21 cellular contexts compared by ENCODE assay signal in genomic region chr3:187292186-187292585, GRCh38. TPM values are rescaled to one million over a fixed set of nuclear protein-coding genes. Genes with fewer than 3 reads are reported as not detected.
DNase-seq lines count a peak whose midpoint lies in the region; ATAC-seq, FAIRE-seq and TF ChIP-seq lines count a peak whose summit lies in the region.
"Had no signal": no experiment of that assay in that cellular context is flagged by ENCODE, and none has a peak within 500 bp of the region (broad histone marks: within the 10 kb centered on the region; RNA-seq: fewer than 3 reads in every experiment).

No MANE protein-coding gene starts in this region.

- no peaks in the 10 kb centered on the region for H3K9me3 Mint-ChIP-seq in nephron
- H3K9me3 Mint-ChIP-seq in activated CD8-positive, alpha-beta T cell treated with anti-CD3 and anti-CD28 coated beads for 36 hours = no peaks in the 10 kb centered on the region
- H3K9me3 Mint-ChIP-seq: dendritic cell treated with granulocyte-macrophage colony-stimulating factor and Interleukin-4, amounts not matched to agents 40 ng/mL and 50 ng/mL, for 4 days; H9; mesothelial cell of epicardium had no signal

- H3K9me3 ChIP-seq in cardiac muscle cell (ENCODE audit: low read depth) = no peaks in the 10 kb centered on the region
- H3K9me3 ChIP-seq in aorta (ENCODE audit: control insufficient read depth, low read length) = no peaks in the 10 kb centered on the region
- H3K9me3 ChIP-seq: tibial nerve had no signal

- H3K36me3 Mint-ChIP-seq in nephron (ENCODE audit: low read depth) = no peaks in the 10 kb centered on the region
- H3K36me3 Mint-ChIP-seq in activated CD8-positive, alpha-beta T cell treated with anti-CD3 and anti-CD28 coated beads for 36 hours (ENCODE audit: low read depth) = no peaks in the 10 kb centered on the region
- H3K36me3 Mint-ChIP-seq: CD4-positive, alpha-beta memory T cell; mesothelial cell of epicardium had no signal

- TF ChIP-seq CTCF in cardiac muscle cell (IDR thresholded peaks at IDR 0.05; ENCODE audit: low read depth, low read length) (no peak), nephron (IDR thresholded peaks at IDR 0.05; ENCODE audit: unreplicated experiment in 3 of 3) (no peak)
- no peak for TF ChIP-seq CTCF in activated CD8-positive, alpha-beta T cell treated with anti-CD3 and anti-CD28 coated beads for 36 hours (IDR thresholded peaks at IDR 0.05)

- CTCF ChIA-PET in activated CD8-positive, alpha-beta T cell treated with anti-CD3 and anti-CD28 coated beads for 36 hours (lab: Charles Lee) = no interaction called here

- intact Hi-C loops in Right ventricle myocardium inferior (cut with DNase I) (loop anchor here (5.0 kb wide), 1 partner anchor 70 kb away; no protein-coding TSS in a partner anchor), cardiac septum (cut with DNase I) (no loop called here), aorta (cut with DNase I) (no loop called here)
- intact Hi-C loops in activated CD8-positive, alpha-beta T cell treated with anti-CD3 and anti-CD28 coated beads for 36 hours (cut with micrococcal nuclease) = no loop called here

- H3K4me3 ChIP-seq in cardiac muscle cell (peak overlapping the region; percentile 63), aorta (ENCODE audit: low read length in 2 of 2) (no peak overlapping the region)

- no peaks in the 10 kb centered on the region for H3K36me3 ChIP-seq in cardiac muscle cell
- H3K36me3 ChIP-seq in aorta (ENCODE audit: control insufficient read depth in 1 of 2, insufficient read depth in 2 of 2, low read length in 1 of 2) = no peaks in the 10 kb centered on the region
- H3K36me3 ChIP-seq: tibial nerve had no signal

- no peaks in the 10 kb centered on the region for H3K27me3 ChIP-seq in cardiac muscle cell
- H3K27me3 ChIP-seq in aorta (ENCODE audit: control insufficient read depth in 1 of 2, insufficient read depth in 2 of 2, low read length in 1 of 2) = no peaks in the 10 kb centered on the region
- H3K27me3 ChIP-seq: tibial nerve had no signal

- POLR2A ChIA-PET in activated CD8-positive, alpha-beta T cell treated with anti-CD3 and anti-CD28 coated beads for 36 hours (lab: Charles Lee) = no interaction called here

- H3K4me3 Mint-ChIP-seq in nephron = peak overlapping the region; percentile 68 to 78 (median 72)
- H3K4me3 Mint-ChIP-seq in activated CD8-positive, alpha-beta T cell treated with anti-CD3 and anti-CD28 coated beads for 36 hours = no peak overlapping the region
- H3K4me3 Mint-ChIP-seq: CD4-positive, alpha-beta memory T cell; dendritic cell treated with granulocyte-macrophage colony-stimulating factor and Interleukin-4, amounts not matched to agents 40 ng/mL and 50 ng/mL, for 4 days had no signal

- FAIRE-seq in GM19239 (lab: Jason Lieb, UNC) = no peak
- FAIRE-seq: GM12892 had no signal

- H3K4me1 ChIP-seq in cardiac muscle cell (ENCODE audit: low read depth) (peaks cover 56% of the 10 kb centered on the region), aorta (ENCODE audit: control insufficient read depth in 1 of 2, insufficient read depth in 2 of 2, low read length in 2 of 2) (peaks cover 0 to 9% of the 10 kb centered on the region in 2 donors)

- H3K27ac ChIP-seq in cardiac muscle cell = peak overlapping the region; percentile 92
- no peak overlapping the region for H3K27ac ChIP-seq in aorta (ENCODE audit: low read depth in 1 of 2, low read length in 2 of 2)

- H3K4me1 Mint-ChIP-seq in nephron = peaks cover 56% of the 10 kb centered on the region
- no peaks in the 10 kb centered on the region for H3K4me1 Mint-ChIP-seq in activated CD8-positive, alpha-beta T cell treated with anti-CD3 and anti-CD28 coated beads for 36 hours (ENCODE audit: low read depth)

- DNase-seq in Right ventricle myocardium inferior (ENCODE audit: missing footprints) = no peak
- no peak for DNase-seq in cardiac septum (ENCODE audit: low spot score)
- DNase-seq in cardiac muscle cell (ENCODE audit: low read depth in 1 of 2, low spot score in 1 of 2) = peak in 1 of 2 donors; percentile 35
- no peak for DNase-seq in aorta
- DNase-seq in activated CD8-positive, alpha-beta T cell treated with anti-CD3 and anti-CD28 coated beads for 36 hours = no peak
- DNase-seq in GM19239 (ENCODE audit: insufficient read length, low spot score) = no peak
- DNase-seq: 8988T; activated effector memory CD4-positive, alpha-beta T cell treated with Interleukin-2 at 50 U/mL for 16 hours; CD4-positive, alpha-beta memory T cell; KBM-7; NCI-H1105; NCI-H2227 treated with DMSO at 0.1 percent for 48 hours; stimulated activated CD4-positive, alpha-beta T cell treated with anti-CD3 and anti-CD28 coated beads, Interleukin-2, amount 100 ng/mL, for 24 hours had no signal

- WGBS in aorta, 2 donors = 79 to 84% methylated on average over 9 of the region's 9 CpGs

- H3K27ac Mint-ChIP-seq in nephron = peak overlapping the region; percentile 68 to 93 (median 92)
- no peak overlapping the region for H3K27ac Mint-ChIP-seq in activated CD8-positive, alpha-beta T cell treated with anti-CD3 and anti-CD28 coated beads for 36 hours
- H3K27ac Mint-ChIP-seq: CD4-positive, alpha-beta memory T cell; dendritic cell treated with granulocyte-macrophage colony-stimulating factor and Interleukin-4, amounts not matched to agents 40 ng/mL and 50 ng/mL, for 4 days had no signal

- no peaks in the 10 kb centered on the region for H3K27me3 Mint-ChIP-seq in nephron (ENCODE audit: low read depth)
- H3K27me3 Mint-ChIP-seq in activated CD8-positive, alpha-beta T cell treated with anti-CD3 and anti-CD28 coated beads for 36 hours = peaks cover 25% of the 10 kb centered on the region

- ATAC-seq in Right ventricle myocardium inferior (peak; percentile 45), aorta (ENCODE audit: low FRiP score) (peak; percentile 8), GM19395 (IDR thresholded peaks at IDR 0.05; ENCODE audit: unreplicated experiment) (no peak)
- ATAC-seq in activated CD8-positive, alpha-beta T cell treated with anti-CD3 and anti-CD28 coated beads for 36 hours = no peak

RNA-seq across cellular contexts. Expression of gene MASP1, which starts 0.6 kb away (rescaled TPM):
- total RNA-seq in Right ventricle myocardium inferior = 129 TPM
- total RNA-seq in cardiac septum = 59.7 TPM
- 397 and 507 TPM in 2 replicates for total RNA-seq in cardiac muscle cell
- polyA plus RNA-seq in cardiac muscle cell = 428 and 517 TPM in 2 replicates
- total RNA-seq in aorta = 1 to 10 TPM; 3.8 to 6.0 TPM
- polyA plus RNA-seq in aorta = 1 to 10 TPM in 1 of 2 donors, under 1 TPM in 1; 0.88 to 2.7 TPM
- not detected for total RNA-seq in activated CD8-positive, alpha-beta T cell treated with anti-CD3 and anti-CD28 coated beads for 36 hours
- total RNA-seq: CD4-positive, alpha-beta memory T cell; SK-MEL-5 had no signal
- polyA plus RNA-seq: CD4-positive, alpha-beta memory T cell had no signal

Comparison
In these comparisons a context has a peak if more than half of its experiments do, and no peak if none do; other contexts are left out.
1. ATAC-seq: peak in Right ventricle myocardium inferior (single experiment) and aorta (single experiment); none in activated CD8-positive, alpha-beta T cell treated with anti-CD3 and anti-CD28 coated beads for 36 hours (single experiment) and GM19395 (single experiment).